Comparison of ENCODE assay signal across 21 cellular contexts in genomic region chr20:4885877-4886276, GRCh38.
"Had no signal": no experiment of that assay in that cellular context is flagged by ENCODE, and none has a peak within 500 bp of the region (broad histone marks: within the 10 kb centered on the region; RNA-seq: fewer than 3 reads in every experiment).

No MANE protein-coding gene starts in this region.

- H3K27ac Mint-ChIP-seq: activated CD4-positive, alpha-beta memory T cell treated with anti-CD3 and anti-CD28 coated beads for 36 hours; activated CD4-positive, alpha-beta T cell treated with anti-CD3 and anti-CD28 coated beads for 36 hours; activated naive CD8-positive, alpha-beta T cell; T-helper 1 cell treated with Interleukin-12 subunit alpha and Interleukin-12 subunit beta and Interleukin-4 antibody, amounts not matched to agents 30 μg/mL and 1 μg/mL, for 36 hours had no signal

- ATAC-seq: activated CD4-positive, alpha-beta T cell treated with anti-CD3 and anti-CD28 coated beads for 36 hours; activated T-cell treated with anti-CD3 and anti-CD28 coated beads, Interleukin-2, amount 50 U/mL, for 72 hours; gastroesophageal sphincter; heart right ventricle; mucosa of descending colon; naive thymus-derived CD8-positive, alpha-beta T cell; right lobe of liver had no signal

- H3K4me1 Mint-ChIP-seq: activated CD4-positive, alpha-beta T cell treated with anti-CD3 and anti-CD28 coated beads for 36 hours had no signal

- H3K27ac ChIP-seq: esophagus muscularis mucosa, gastroesophageal sphincter, heart right ventricle, parathyroid adenoma, right lobe of liver, tibial artery had no signal

- H3K4me3 ChIP-seq: esophagus muscularis mucosa, gastroesophageal sphincter, heart right ventricle, mucosa of descending colon, right lobe of liver, tibial artery had no signal

- H3K9me3 Mint-ChIP-seq: activated CD4-positive, alpha-beta memory T cell treated with anti-CD3 and anti-CD28 coated beads for 36 hours; activated T-cell treated with anti-CD3 and anti-CD28 coated beads, Interleukin-2, amount 50 U/mL, for 72 hours; dendritic cell treated with granulocyte-macrophage colony-stimulating factor and Interleukin-4, amounts not matched to agents 40 ng/mL and 50 ng/mL, for 4 days; naive thymus-derived CD8-positive, alpha-beta T cell; T-helper 1 cell treated with Interleukin-12 subunit alpha and Interleukin-12 subunit beta and Interleukin-4 antibody, amounts not matched to agents 30 μg/mL and 1 μg/mL, for 36 hours had no signal

- H3K9me3 ChIP-seq: esophagus muscularis mucosa, gastroesophageal sphincter, heart right ventricle, mucosa of descending colon, right lobe of liver, tibial artery had no signal

- H3K27me3 ChIP-seq: esophagus muscularis mucosa, gastroesophageal sphincter, heart right ventricle, right lobe of liver, tibial artery had no signal

- H3K4me1 ChIP-seq: gastroesophageal sphincter, parathyroid adenoma, right lobe of liver had no signal

- DNase-seq: activated CD4-positive, alpha-beta memory T cell treated with anti-CD3 and anti-CD28 coated beads for 36 hours; activated CD4-positive, alpha-beta T cell treated with anti-CD3 and anti-CD28 coated beads for 36 hours; activated gamma-delta T cell; activated T-cell treated with anti-CD3 and anti-CD28 coated beads, Interleukin-2, amount 50 U/mL, for 72 hours; cerebellar nuclear complex; effector CD8-positive, alpha-beta T cell; heart right ventricle; mesenchymal stem cell; mucosa of descending colon; naive thymus-derived CD8-positive, alpha-beta T cell; small intestine; stimulated activated CD4-positive, alpha-beta T cell treated with anti-CD3 and anti-CD28 coated beads, Interleukin-15, amount 100 ng/mL, for 24 hours; stimulated activated CD4-positive, alpha-beta T cell treated with anti-CD3 and anti-CD28 coated beads, Interleukin-2, amount 100 ng/mL, for 48 hours; tibial artery had no signal

- H3K27me3 Mint-ChIP-seq: activated CD4-positive, alpha-beta memory T cell treated with anti-CD3 and anti-CD28 coated beads for 36 hours; activated CD4-positive, alpha-beta T cell treated with anti-CD3 and anti-CD28 coated beads for 36 hours; activated naive CD8-positive, alpha-beta T cell; dendritic cell treated with granulocyte-macrophage colony-stimulating factor and Interleukin-4, amounts not matched to agents 40 ng/mL and 50 ng/mL, for 4 days; naive thymus-derived CD8-positive, alpha-beta T cell had no signal

- H3K4me3 Mint-ChIP-seq: activated CD4-positive, alpha-beta memory T cell treated with anti-CD3 and anti-CD28 coated beads for 36 hours; activated CD4-positive, alpha-beta T cell treated with anti-CD3 and anti-CD28 coated beads for 36 hours; activated naive CD8-positive, alpha-beta T cell; activated T-cell treated with anti-CD3 and anti-CD28 coated beads, Interleukin-2, amount 50 U/mL, for 72 hours; dendritic cell treated with granulocyte-macrophage colony-stimulating factor and Interleukin-4, amounts not matched to agents 40 ng/mL and 50 ng/mL, for 4 days; naive thymus-derived CD8-positive, alpha-beta T cell; T-helper 1 cell treated with Interleukin-12 subunit alpha and Interleukin-12 subunit beta and Interleukin-4 antibody, amounts not matched to agents 30 μg/mL and 1 μg/mL, for 36 hours had no signal
